ENCODE assay signal across 20 cellular contexts in the genomic region with DNA sequence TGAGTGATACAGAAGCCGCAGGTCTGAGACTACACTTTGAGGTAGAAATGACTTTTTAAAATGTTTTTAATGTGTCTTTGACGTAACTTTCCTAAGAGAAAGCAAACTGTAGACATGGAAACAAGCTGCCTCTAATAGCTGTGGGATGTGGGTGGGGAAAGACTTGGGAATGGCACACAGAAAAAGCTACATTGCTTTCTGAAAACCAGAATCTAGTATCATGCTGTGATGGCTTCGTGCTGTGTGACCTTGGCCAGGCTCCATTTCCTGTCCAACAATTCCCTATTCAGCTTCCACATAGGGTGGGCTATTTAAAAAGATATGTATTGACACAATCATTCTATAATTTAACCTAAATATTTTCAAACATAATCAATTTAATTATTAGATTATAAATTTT.
"Had no signal": no experiment of that assay in that cellular context is flagged by ENCODE, and none has a peak within 500 bp of the region (broad histone marks: within the 10 kb centered on the region; RNA-seq: fewer than 3 reads in every experiment).

No MANE protein-coding gene starts in this region.

- H3K27ac ChIP-seq: adrenal gland, cardiac muscle cell, parathyroid adenoma, right lobe of liver, stomach, VCaP had no signal

- H3K4me1 Mint-ChIP-seq: activated naive CD4-positive, alpha-beta T cell treated with anti-CD3 and anti-CD28 coated beads, Interleukin-2, amount 50 U/mL, for 24 hours; natural killer cell had no signal

- H3K4me3 Mint-ChIP-seq: activated naive CD4-positive, alpha-beta T cell treated with anti-CD3 and anti-CD28 coated beads, Interleukin-2, amount 50 U/mL, for 24 hours; effector memory CD8-positive, alpha-beta T cell; natural killer cell; type B pancreatic cell had no signal

- H3K9me3 ChIP-seq: adrenal gland, right lobe of liver had no signal

- H3K4me3 ChIP-seq: adrenal gland, cardiac muscle cell, right lobe of liver, stomach had no signal

- H3K4me1 ChIP-seq: adrenal gland, parathyroid adenoma, right lobe of liver, stomach had no signal

- H3K36me3 ChIP-seq: adrenal gland, cardiac muscle cell, right lobe of liver, stomach had no signal

- H3K79me2 ChIP-seq: parathyroid adenoma had no signal

- DNase-seq: activated CD4-positive, alpha-beta T cell treated with anti-CD3 and anti-CD28 coated beads for 1 hour; activated CD4-positive, alpha-beta T cell treated with anti-CD3 and anti-CD28 coated beads, Interleukin-2, amount 50 U/mL, for 48 hours; activated gamma-delta T cell; adrenal gland; effector memory CD8-positive, alpha-beta T cell; foreskin fibroblast; hippocampal formation; left cardiac atrium; mesendoderm; natural killer cell; right lobe of liver; small intestine; stimulated activated CD4-positive, alpha-beta T cell treated with anti-CD3 and anti-CD28 coated beads, Interleukin-15, amount 100 ng/mL, for 24 hours; stimulated activated CD4-positive, alpha-beta T cell treated with anti-CD3 and anti-CD28 coated beads, Interleukin-2, amount 100 ng/mL, for 48 hours; stomach had no signal

- H3K27ac Mint-ChIP-seq: activated naive CD4-positive, alpha-beta T cell treated with anti-CD3 and anti-CD28 coated beads, Interleukin-2, amount 50 U/mL, for 24 hours; effector memory CD8-positive, alpha-beta T cell; natural killer cell; type B pancreatic cell had no signal

- H3K9me3 Mint-ChIP-seq: activated naive CD4-positive, alpha-beta T cell treated with anti-CD3 and anti-CD28 coated beads, Interleukin-2, amount 50 U/mL, for 24 hours; type B pancreatic cell had no signal

- H3K9ac ChIP-seq: parathyroid adenoma had no signal

- H3K36me3 Mint-ChIP-seq: activated naive CD4-positive, alpha-beta T cell treated with anti-CD3 and anti-CD28 coated beads, Interleukin-2, amount 50 U/mL, for 24 hours; natural killer cell; type B pancreatic cell had no signal

- H3K27me3 Mint-ChIP-seq: activated naive CD4-positive, alpha-beta T cell treated with anti-CD3 and anti-CD28 coated beads, Interleukin-2, amount 50 U/mL, for 24 hours; effector memory CD8-positive, alpha-beta T cell had no signal

- H2AFZ ChIP-seq: parathyroid adenoma had no signal

- H3K27me3 ChIP-seq: adrenal gland, cardiac muscle cell, right lobe of liver, stomach had no signal
